ENCODE assay signal across 8 cellular contexts in genomic region chr2:241803387-241804325, GRCh38. TPM values are rescaled to one million over a fixed set of nuclear protein-coding genes. Genes with fewer than 3 reads are reported as not detected.
A peak's percentile ranks its signal among the peaks of the same experiment; 100 is the strongest.
DNase-seq lines count a peak whose midpoint lies in the region; ATAC-seq and TF ChIP-seq lines count a peak whose summit lies in the region.

No MANE protein-coding gene starts in this region.

- H3K27ac Mint-ChIP-seq in activated T-helper 1 cell treated with anti-CD3 and anti-CD28 coated beads, Interleukin-12 subunit alpha, Interleukin-12 subunit beta, Interleukin-2, Interleukin-4 antibody, amounts not matched to agents 30 ng/mL and 10 ng/mL and 1 ng/mL, durations not matched to agents 14 hours and 24 hours and 36 hours = peak overlapping the region; percentile 29

- ATAC-seq in foreskin keratinocyte = peak; percentile 47

- H3K36me3 Mint-ChIP-seq in activated T-helper 1 cell treated with anti-CD3 and anti-CD28 coated beads, Interleukin-12 subunit alpha, Interleukin-12 subunit beta, Interleukin-2, Interleukin-4 antibody, amounts not matched to agents 30 ng/mL and 10 ng/mL and 1 ng/mL, durations not matched to agents 14 hours and 24 hours and 36 hours (ENCODE audit: low read depth) = no peaks in the 10 kb centered on the region

- H3K4me3 Mint-ChIP-seq in activated T-helper 1 cell treated with anti-CD3 and anti-CD28 coated beads, Interleukin-12 subunit alpha, Interleukin-12 subunit beta, Interleukin-2, Interleukin-4 antibody, amounts not matched to agents 30 ng/mL and 10 ng/mL and 1 ng/mL, durations not matched to agents 14 hours and 24 hours and 36 hours = peak overlapping the region; percentile 56

- H3K27me3 Mint-ChIP-seq in activated T-helper 1 cell treated with anti-CD3 and anti-CD28 coated beads, Interleukin-12 subunit alpha, Interleukin-12 subunit beta, Interleukin-2, Interleukin-4 antibody, amounts not matched to agents 30 ng/mL and 10 ng/mL and 1 ng/mL, durations not matched to agents 14 hours and 24 hours and 36 hours (ENCODE audit: insufficient read depth) = peaks cover 9% of the 10 kb centered on the region

- H3K27ac ChIP-seq in foreskin keratinocyte = no peak overlapping the region

- DNase-seq in NCI-H2081 (lab: John Stamatoyannopoulos, UW) (peak; percentile 52 to 73), NCI-H2081 treated with DMSO at 0.1 percent for 48 hours (lab: John Stamatoyannopoulos, UW) (no peak), NCI-H1105 treated with DMSO at 0.1 percent for 48 hours (lab: John Stamatoyannopoulos, UW) (peak; percentile 46), foreskin keratinocyte (peak; percentile 21 to 49), occipital lobe (lab: John Stamatoyannopoulos, UW) (peak; percentile 69), NCI-H187 (lab: John Stamatoyannopoulos, UW) (no peak), SW 1271 (lab: John Stamatoyannopoulos, UW) (no peak)
- DNase-seq in activated T-helper 1 cell treated with anti-CD3 and anti-CD28 coated beads, Interleukin-12 subunit alpha, Interleukin-12 subunit beta, Interleukin-2, Interleukin-4 antibody, amounts not matched to agents 30 ng/mL and 10 ng/mL and 1 ng/mL, durations not matched to agents 14 hours and 24 hours and 36 hours (ENCODE audit: low spot score) = peak; percentile 33

- no peak for TF ChIP-seq CTCF in foreskin keratinocyte (conservative IDR thresholded peaks at IDR 0.05)

- no peaks in the 10 kb centered on the region for H3K9me3 Mint-ChIP-seq in activated T-helper 1 cell treated with anti-CD3 and anti-CD28 coated beads, Interleukin-12 subunit alpha, Interleukin-12 subunit beta, Interleukin-2, Interleukin-4 antibody, amounts not matched to agents 30 ng/mL and 10 ng/mL and 1 ng/mL, durations not matched to agents 14 hours and 24 hours and 36 hours

- intact Hi-C loops in activated T-helper 1 cell treated with anti-CD3 and anti-CD28 coated beads, Interleukin-12 subunit alpha, Interleukin-12 subunit beta, Interleukin-2, Interleukin-4 antibody, amounts not matched to agents 30 ng/mL and 10 ng/mL and 1 ng/mL, durations not matched to agents 14 hours and 24 hours and 36 hours (cut with micrococcal nuclease) = loop anchor here (2.0 to 5.0 kb wide), 2 partner anchors 59 to 69 kb away; partner anchors contain the start of gene D2HGDH

- no peaks in the 10 kb centered on the region for H3K4me1 ChIP-seq in foreskin keratinocyte

- peaks cover 4% of the 10 kb centered on the region for H3K4me1 Mint-ChIP-seq in activated T-helper 1 cell treated with anti-CD3 and anti-CD28 coated beads, Interleukin-12 subunit alpha, Interleukin-12 subunit beta, Interleukin-2, Interleukin-4 antibody, amounts not matched to agents 30 ng/mL and 10 ng/mL and 1 ng/mL, durations not matched to agents 14 hours and 24 hours and 36 hours (ENCODE audit: low read depth)

- H3K27me3 ChIP-seq in foreskin keratinocyte = peaks cover 25% of the 10 kb centered on the region

RNA-seq across cellular contexts. Expression of gene NEU4, which starts 5.3 kb away (rescaled TPM):
- 0.61 and 0.80 TPM in 2 replicates for total RNA-seq in activated T-helper 1 cell treated with anti-CD3 and anti-CD28 coated beads, Interleukin-12 subunit alpha, Interleukin-12 subunit beta, Interleukin-2, Interleukin-4 antibody, amounts not matched to agents 30 ng/mL and 10 ng/mL and 1 ng/mL, durations not matched to agents 14 hours and 24 hours and 36 hours
- not detected in 2 replicates for total RNA-seq in foreskin keratinocyte
- polyA plus RNA-seq in foreskin keratinocyte = not detected in 2 replicates
- 0.31 TPM for total RNA-seq in occipital lobe

RNA-seq across cellular contexts. Expression of gene GAL3ST2, which starts 27.0 kb away (rescaled TPM):
- total RNA-seq in activated T-helper 1 cell treated with anti-CD3 and anti-CD28 coated beads, Interleukin-12 subunit alpha, Interleukin-12 subunit beta, Interleukin-2, Interleukin-4 antibody, amounts not matched to agents 30 ng/mL and 10 ng/mL and 1 ng/mL, durations not matched to agents 14 hours and 24 hours and 36 hours = 0.51 and 0.60 TPM in 2 replicates
- total RNA-seq in foreskin keratinocyte (not detected in 2 replicates), occipital lobe (0.16 TPM)
- polyA plus RNA-seq in foreskin keratinocyte = not detected in 2 replicates

RNA-seq across cellular contexts. Expression of gene PDCD1, which starts 55.0 kb away (rescaled TPM):
- total RNA-seq in activated T-helper 1 cell treated with anti-CD3 and anti-CD28 coated beads, Interleukin-12 subunit alpha, Interleukin-12 subunit beta, Interleukin-2, Interleukin-4 antibody, amounts not matched to agents 30 ng/mL and 10 ng/mL and 1 ng/mL, durations not matched to agents 14 hours and 24 hours and 36 hours = 67.8 and 69.1 TPM in 2 replicates
- total RNA-seq in foreskin keratinocyte = not detected in 2 replicates
- polyA plus RNA-seq in foreskin keratinocyte = not detected in 2 replicates
- not detected for total RNA-seq in occipital lobe

Comparison
In these comparisons a context has a peak if more than half of its experiments do, and no peak if none do; other contexts are left out.
1. DNase-seq: peak in NCI-H2081 (2 of 2), NCI-H1105 treated with DMSO at 0.1 percent for 48 hours (single experiment), activated T-helper 1 cell treated with anti-CD3 and anti-CD28 coated beads, Interleukin-12 subunit alpha, Interleukin-12 subunit beta, Interleukin-2, Interleukin-4 antibody, amounts not matched to agents 30 ng/mL and 10 ng/mL and 1 ng/mL, durations not matched to agents 14 hours and 24 hours and 36 hours (single experiment), foreskin keratinocyte (2 of 2) and occipital lobe (single experiment); none in NCI-H2081 treated with DMSO at 0.1 percent for 48 hours (single experiment), NCI-H187 (0 of 2) and SW 1271 (0 of 2).
2. RNA of gene PDCD1, which starts 55.0 kb away (total RNA-seq): 67.8 to 69.1 TPM in activated T-helper 1 cell treated with anti-CD3 and anti-CD28 coated beads, Interleukin-12 subunit alpha, Interleukin-12 subunit beta, Interleukin-2, Interleukin-4 antibody, amounts not matched to agents 30 ng/mL and 10 ng/mL and 1 ng/mL, durations not matched to agents 14 hours and 24 hours and 36 hours; not detected in foreskin keratinocyte and not detected in occipital lobe (single experiment); every median in the first group is over 10 times any median in the second.